Comparison of ENCODE assay signal across 1 cellular context in the genomic region with DNA sequence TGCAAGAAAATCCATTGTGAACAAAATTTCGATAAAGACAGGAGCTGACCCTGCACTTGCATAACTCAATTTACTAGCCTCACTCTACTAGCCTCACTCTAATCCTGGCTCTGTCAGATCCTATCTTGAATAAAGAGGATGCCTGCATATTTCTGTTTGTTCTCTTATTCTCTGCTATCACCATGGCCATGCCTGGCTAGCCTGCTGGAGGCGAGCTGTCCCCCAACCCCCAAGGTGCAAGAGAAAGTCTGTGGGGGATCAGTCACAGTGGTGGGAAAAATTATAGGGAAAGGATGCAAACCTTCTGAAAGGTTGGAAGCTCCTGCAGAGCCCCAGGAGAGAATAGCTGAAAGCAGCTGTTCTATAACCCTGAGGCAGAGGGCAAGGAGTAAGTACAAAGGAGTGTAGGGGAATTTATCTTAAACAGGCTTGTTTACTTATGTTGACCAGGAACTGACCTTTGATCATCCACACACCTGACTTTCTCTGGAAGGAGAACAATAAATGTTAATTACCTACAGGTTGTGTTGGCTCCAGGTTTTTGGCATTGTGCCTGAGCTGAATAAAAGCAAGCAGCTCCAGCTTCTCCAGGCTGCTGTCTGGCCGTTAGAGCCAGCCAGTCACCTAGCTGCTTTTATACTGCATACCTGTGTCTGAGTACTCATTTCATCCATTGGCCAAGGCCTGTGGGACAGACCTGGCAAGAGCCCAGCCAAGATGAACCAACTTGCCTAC.
TF ChIP-seq lines count a peak whose summit lies in the region.

No MANE protein-coding gene starts in this region.

TF ChIP-seq in WTC11, 78 proteins besides CTCF, POLR2A, EP300 and RAD21 (continued from another document):
- TF ChIP-seq, protein P1, sequence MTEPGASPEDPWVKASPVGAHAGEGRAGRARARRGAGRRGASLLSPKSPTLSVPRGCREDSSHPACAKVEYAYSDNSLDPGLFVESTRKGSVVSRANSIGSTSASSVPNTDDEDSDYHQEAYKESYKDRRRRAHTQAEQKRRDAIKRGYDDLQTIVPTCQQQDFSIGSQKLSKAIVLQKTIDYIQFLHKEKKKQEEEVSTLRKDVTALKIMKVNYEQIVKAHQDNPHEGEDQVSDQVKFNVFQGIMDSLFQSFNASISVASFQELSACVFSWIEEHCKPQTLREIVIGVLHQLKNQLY (CRISPR knock-in tag; IDR thresholded peaks at IDR 0.05), result no peak
- no peak for TF ChIP-seq ESRRA (CRISPR knock-in tag; IDR thresholded peaks at IDR 0.05; ENCODE audit: borderline replicate concordance)
- TF ChIP-seq, protein P2, sequence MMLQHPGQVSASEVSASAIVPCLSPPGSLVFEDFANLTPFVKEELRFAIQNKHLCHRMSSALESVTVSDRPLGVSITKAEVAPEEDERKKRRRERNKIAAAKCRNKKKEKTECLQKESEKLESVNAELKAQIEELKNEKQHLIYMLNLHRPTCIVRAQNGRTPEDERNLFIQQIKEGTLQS (CRISPR knock-in tag; conservative IDR thresholded peaks at IDR 0.05), result no peak
